Comparison of ENCODE assay signal across 8 cellular contexts in genomic region chr10:87864497-87865059, GRCh38. TPM values are rescaled to one million over a fixed set of nuclear protein-coding genes. Genes with fewer than 3 reads are reported as not detected.
DNase-seq lines count a peak whose midpoint lies in the region; ATAC-seq, FAIRE-seq and TF ChIP-seq lines count a peak whose summit lies in the region.

No MANE protein-coding gene starts in this region.

- ATAC-seq in HG03439 (IDR thresholded peaks at IDR 0.05; ENCODE audit: unreplicated experiment) (no peak), GM18870 (IDR thresholded peaks at IDR 0.05; ENCODE audit: unreplicated experiment) (no peak)

- no peaks in the 10 kb centered on the region for H3K9me3 Mint-ChIP-seq in activated naive CD8-positive, alpha-beta T cell (ENCODE audit: low read depth)

- H3K27ac ChIP-seq in HUES6 (ENCODE audit: low read depth, low read length) (no peak overlapping the region), keratinocyte (ENCODE audit: control insufficient read depth, insufficient read depth, low read length) (peak overlapping the region; percentile 76), substantia nigra (ENCODE audit: low read depth, low read length, poor library complexity, severe bottlenecking) (peak overlapping the region; percentile 79)

- H3K9ac ChIP-seq in HUES6 (ENCODE audit: low read length) (peak overlapping the region; percentile 61), keratinocyte (ENCODE audit: control insufficient read depth, extremely low read depth, insufficient read depth, low read length) (peak overlapping the region; percentile 86)

- DNase-seq in BJ (ENCODE audit: low read depth) (no peak), keratinocyte (ENCODE audit: low read depth, low spot score) (no peak), substantia nigra (lab: John Stamatoyannopoulos, UW) (peak in 2 of 49 donors; percentile 1 to 50), NOMO-1 treated with DMSO at 0.1 percent for 48 hours (lab: John Stamatoyannopoulos, UW; ENCODE audit: unreplicated experiment) (no peak)

- POLR2A ChIA-PET in BJ (lab: Charles Lee): interaction anchor here (1.0 kb wide), 1 partner anchor 288 kb away, joined by 4 read pairs; no protein-coding TSS in a partner anchor

- H3K9me1 ChIP-seq in keratinocyte (ENCODE audit: control insufficient read depth, extremely low read depth, insufficient read depth, low read length): no peaks in the 10 kb centered on the region

- dilution Hi-C loops in keratinocyte (cut with MboI; ENCODE audit: extremely low pct_ligation_motif_present, low sequenced_read_pairs): no loop called here

- CTCF ChIA-PET in BJ (lab: Yijun Ruan, JAX): interaction anchor here (0.8 to 6.3 kb wide), 2 partner anchors 321 to 524 kb away, joined by 3 to 45 read pairs; no protein-coding TSS in a partner anchor

- TF ChIP-seq CTCF in BJ (IDR thresholded peaks at IDR 0.05; ENCODE audit: insufficient read depth, low read depth, low read length) (no peak), keratinocyte (optimal IDR thresholded peaks at IDR 0.05 in 1 of 3, IDR thresholded peaks at IDR 0.05 in 1 of 3, conservative IDR thresholded peaks at IDR 0.05 in 1 of 3; ENCODE audit: extremely low read depth in 1 of 3, insufficient read depth in 2 of 3, low read length in 3 of 3) (no peak)

- H3K9me3 ChIP-seq in HUES6 (ENCODE audit: control insufficient read depth, insufficient read depth, low read depth, low read length) (no peaks in the 10 kb centered on the region), keratinocyte (ENCODE audit: control insufficient read depth, low read depth, low read length) (no peaks in the 10 kb centered on the region)

- H3K27me3 ChIP-seq in BJ (ENCODE audit: control insufficient read depth, insufficient read depth, low read length) (no peaks in the 10 kb centered on the region), HUES6 (ENCODE audit: control insufficient read depth, insufficient read depth, low read length) (no peaks in the 10 kb centered on the region), keratinocyte (ENCODE audit: control insufficient read depth, extremely low read depth, insufficient read depth, low read length) (no peaks in the 10 kb centered on the region)

- peaks cover 55% of the 10 kb centered on the region for H3K79me2 ChIP-seq in keratinocyte (ENCODE audit: control insufficient read depth, insufficient read depth, low read length)

- H2AFZ ChIP-seq in keratinocyte (ENCODE audit: control insufficient read depth, low read length): no peak overlapping the region

- peaks cover 62% of the 10 kb centered on the region for H3K4me1 Mint-ChIP-seq in activated naive CD8-positive, alpha-beta T cell (ENCODE audit: low read depth)

- H3K4me2 ChIP-seq in keratinocyte (ENCODE audit: control insufficient read depth, extremely low read depth, insufficient read depth, low read depth, low read length): peak overlapping the region; percentile 79

- peaks cover 6% of the 10 kb centered on the region for H4K20me1 ChIP-seq in keratinocyte (ENCODE audit: control insufficient read depth, extremely low read depth, insufficient read depth, low read length)

- no peaks in the 10 kb centered on the region for H3K27me3 Mint-ChIP-seq in activated naive CD8-positive, alpha-beta T cell

- H3K4me3 ChIP-seq in BJ (ENCODE audit: low read depth, low read length) (peak overlapping the region; percentile 84), HUES6 (ENCODE audit: low read depth, low read length) (peak overlapping the region; percentile 80), keratinocyte (ENCODE audit: control insufficient read depth in 2 of 3, extremely low read depth in 1 of 3, insufficient read depth in 2 of 3, low read depth in 1 of 3, low read length in 3 of 3) (peak overlapping the region; percentile 69 to 80 (median 78))

- H3K36me3 ChIP-seq in BJ (ENCODE audit: control insufficient read depth, insufficient read depth, low read length) (no peaks in the 10 kb centered on the region), HUES6 (ENCODE audit: control insufficient read depth, insufficient read depth, low read length) (no peaks in the 10 kb centered on the region), keratinocyte (ENCODE audit: control insufficient read depth in 2 of 2, extremely low read depth in 1 of 2, insufficient read depth in 2 of 2, low read length in 2 of 2) (no peaks in the 10 kb centered on the region)

- H3K4me1 ChIP-seq in HUES6 (ENCODE audit: control insufficient read depth, insufficient read depth, low read length) (peaks cover 14% of the 10 kb centered on the region), keratinocyte (ENCODE audit: control insufficient read depth, extremely low read depth, insufficient read depth, low read length) (peaks cover 22% of the 10 kb centered on the region)

- peaks cover 5% of the 10 kb centered on the region for H3K36me3 Mint-ChIP-seq in activated naive CD8-positive, alpha-beta T cell

- H3K4me3 Mint-ChIP-seq in activated naive CD8-positive, alpha-beta T cell: peak overlapping the region; percentile 97

- no peak for FAIRE-seq in keratinocyte (lab: Jason Lieb, UNC)

- peak overlapping the region; percentile 89 for H3K27ac Mint-ChIP-seq in activated naive CD8-positive, alpha-beta T cell

RNA-seq across cellular contexts. Expression of gene PTEN, which starts 1.2 kb away (rescaled TPM):
- polyA plus RNA-seq in BJ (2011; rRNA removed) (29.6 and 66.9 TPM in 2 replicates), keratinocyte (11.7 to 39.4 TPM (median 23.8 TPM) in 3 replicates)
- polyA minus RNA-seq in BJ (2011; rRNA and poly(A)+ RNA removed): 55.7 and 87.5 TPM in 2 replicates
- 134 TPM for polyA plus RNA-seq in keratinocyte (2011; ENCODE audit: low read depth)
- 14.0 and 23.4 TPM in 2 replicates for polyA plus RNA-seq in keratinocyte (2011; cell fraction: cytosol; rRNA removed)
- 11.7 and 16.1 TPM in 2 replicates for polyA plus RNA-seq in keratinocyte (2011; cell fraction: nucleus; rRNA removed)
- polyA plus RNA-seq in keratinocyte (2012; ENCODE audit: low replicate concordance): 26.8 and 38.1 TPM in 2 replicates
- polyA minus RNA-seq in keratinocyte: 11.7 to 85.4 TPM (median 37.7 TPM) in 3 replicates
- polyA minus RNA-seq in keratinocyte (2011; cell fraction: cytosol; rRNA and poly(A)+ RNA removed): 33.4 TPM
- polyA minus RNA-seq in keratinocyte (2011; cell fraction: nucleus; rRNA and poly(A)+ RNA removed): 40.6 and 51.3 TPM in 2 replicates

RNA-seq across cellular contexts. Expression of gene KLLN, which starts 1.2 kb away (rescaled TPM):
- polyA plus RNA-seq in BJ (2011; rRNA removed) (0.42 and 0.44 TPM in 2 replicates), keratinocyte (0.10 to 0.31 TPM (median 0.16 TPM) in 3 replicates)
- 0.47 and 0.57 TPM in 2 replicates for polyA minus RNA-seq in BJ (2011; rRNA and poly(A)+ RNA removed)
- 0.12 TPM for polyA plus RNA-seq in keratinocyte (2011; ENCODE audit: low read depth)
- polyA plus RNA-seq in keratinocyte (2011; cell fraction: cytosol; rRNA removed): 0.17 and 0.22 TPM in 2 replicates
- 0.16 and 0.17 TPM in 2 replicates for polyA plus RNA-seq in keratinocyte (2011; cell fraction: nucleus; rRNA removed)
- polyA plus RNA-seq in keratinocyte (2012; ENCODE audit: low replicate concordance): 0.13 and 0.25 TPM in 2 replicates
- polyA minus RNA-seq in keratinocyte: 0.10 to 0.35 TPM (median 0.26 TPM) in 3 replicates
- polyA minus RNA-seq in keratinocyte (2011; cell fraction: cytosol; rRNA and poly(A)+ RNA removed): 0.58 TPM
- 0.16 and 0.32 TPM in 2 replicates for polyA minus RNA-seq in keratinocyte (2011; cell fraction: nucleus; rRNA and poly(A)+ RNA removed)

RNA-seq across cellular contexts. Expression of gene ATAD1, which starts 46.6 kb away (rescaled TPM):
- polyA plus RNA-seq in BJ (2011; rRNA removed) (13.7 and 36.1 TPM in 2 replicates), keratinocyte (26.2 to 51.0 TPM (median 29.1 TPM) in 3 replicates)
- polyA minus RNA-seq in BJ (2011; rRNA and poly(A)+ RNA removed): 11.1 and 12.3 TPM in 2 replicates
- polyA plus RNA-seq in keratinocyte (2011; ENCODE audit: low read depth): 206 TPM
- polyA plus RNA-seq in keratinocyte (2011; cell fraction: cytosol; rRNA removed): 16.1 and 34.4 TPM in 2 replicates
- polyA plus RNA-seq in keratinocyte (2011; cell fraction: nucleus; rRNA removed): 48.3 and 79.4 TPM in 2 replicates
- 26.1 and 43.0 TPM in 2 replicates for polyA plus RNA-seq in keratinocyte (2012; ENCODE audit: low replicate concordance)
- 4.9 to 45.8 TPM (median 18.1 TPM) in 3 replicates for polyA minus RNA-seq in keratinocyte
- 14.0 TPM for polyA minus RNA-seq in keratinocyte (2011; cell fraction: cytosol; rRNA and poly(A)+ RNA removed)
- 29.6 and 65.8 TPM in 2 replicates for polyA minus RNA-seq in keratinocyte (2011; cell fraction: nucleus; rRNA and poly(A)+ RNA removed)
